In genomic region chr9:129584136-129584535, GRCh38 we compare ENCODE assay signal across 9 cellular contexts. TPM values are rescaled to one million over a fixed set of nuclear protein-coding genes. Genes with fewer than 3 reads are reported as not detected.
A peak's percentile ranks its signal among the peaks of the same experiment; 100 is the strongest.
DNase-seq lines count a peak whose midpoint lies in the region; ATAC-seq, FAIRE-seq and TF ChIP-seq lines count a peak whose summit lies in the region.
"Had no signal": no experiment of that assay in that cellular context is flagged by ENCODE, and none has a peak within 500 bp of the region (broad histone marks: within the 10 kb centered on the region; RNA-seq: fewer than 3 reads in every experiment).

No MANE protein-coding gene starts in this region.

- DNase-seq in SIG-M5 treated with dmso at 0.1 percent for 504 hours (lab: John Stamatoyannopoulos, UW; ENCODE audit: unreplicated experiment), result peak; percentile 78
- DNase-seq in SIG-M5 (lab: John Stamatoyannopoulos, UW), result no peak
- DNase-seq in KG1 (lab: John Stamatoyannopoulos, UW), result peak; percentile 59
- peak in 4 of 5 donors; percentile 34 to 79 (median 48) for DNase-seq in T-helper 1 cell
- DNase-seq in K562 (ENCODE audit: extremely low read depth in 1 of 4, low spot score in 3 of 4), result peak; percentile 90 to 92 (median 91)
- DNase-seq in iPS DF 6.9 (ENCODE audit: low read depth, low spot score), result peak; percentile 81
- peak; percentile 61 to 65 for DNase-seq in stimulated activated CD4-positive, alpha-beta T cell treated with anti-CD3 and anti-CD28 coated beads, Interleukin-2, amount 100 ng/mL, for 24 hours
- no peak for DNase-seq in NCI-H345 treated with DMSO at 0.1 percent for 48 hours (lab: John Stamatoyannopoulos, UW; ENCODE audit: unreplicated experiment)

- H3K36me3 ChIP-seq in K562 (ENCODE audit: control insufficient read depth, insufficient read depth, low read length) (no peaks in the 10 kb centered on the region), iPS DF 6.9 (ENCODE audit: control insufficient read depth, insufficient read depth, low read length) (no peaks in the 10 kb centered on the region)

- 0% methylated on average over 1 of the region's 1 CpG for WGBS in K562 (ENCODE audit: insufficient coverage, low coverage, missing lambda C conversion rate)
- WGBS in iPS DF 6.9 (ENCODE audit: insufficient coverage, insufficient read length), result no CpG with 5 or more reads among the region's 1 CpG

- TF ChIP-seq RAD21 in K562 (CRISPR knock-in tag; conservative IDR thresholded peaks at IDR 0.05 in 1 of 2, IDR thresholded peaks at IDR 0.05 in 1 of 2), result no peak

- H4K20me1 ChIP-seq in K562 (replicated peaks; ENCODE audit: control insufficient read depth, insufficient read depth, low read length), result no peaks in the 10 kb centered on the region

- H3K79me2 ChIP-seq in K562 (ENCODE audit: control insufficient read depth, insufficient read depth, low read length), result no peaks in the 10 kb centered on the region

- H3K9me1 ChIP-seq in K562 (ENCODE audit: control insufficient read depth, insufficient read depth, low read length), result no peaks in the 10 kb centered on the region

- H3K9ac ChIP-seq in K562 (ENCODE audit: insufficient read depth in 1 of 2, low read depth in 2 of 2, low read length in 2 of 2), result peak overlapping the region in 1 of 2 experiments; percentile 23; a peak in 1 of 4 replicates

- H3K27me3 ChIP-seq in K562 (ENCODE audit: control insufficient read depth in 2 of 2, insufficient read depth in 2 of 2, low read length in 2 of 2) (no peaks in the 10 kb centered on the region), iPS DF 6.9 (ENCODE audit: control insufficient read depth, insufficient read depth, low read length) (no peaks in the 10 kb centered on the region; the same call in 1 of the 2 replicates)

- no peak overlapping the region for H3K4me3 ChIP-seq in K562
- H3K4me3 ChIP-seq in iPS DF 6.9 (ENCODE audit: low read length), result no peak overlapping the region

- FAIRE-seq in K562 (lab: Jason Lieb, UNC), result peak; percentile 99

- intact Hi-C loops in K562 (cut with micrococcal nuclease), result no loop called here

- no TSS peak for BruUV-seq in K562 (replicated peaks; lab: Mats Ljungman, UMichigan)

- H3K4me2 ChIP-seq in K562 (ENCODE audit: insufficient read depth, low read length), result peak overlapping the region; percentile 9

- H2AFZ ChIP-seq in K562 (ENCODE audit: low read depth, low read length), result peak overlapping the region; percentile 59

- H3K4me1 ChIP-seq in K562 (replicated peaks in 1 of 2; ENCODE audit: control insufficient read depth in 2 of 2, insufficient read depth in 2 of 2, low read length in 2 of 2) (peaks cover 26 to 35% of the 10 kb centered on the region in 2 experiments), iPS DF 6.9 (ENCODE audit: control insufficient read depth, insufficient read depth, low read length) (no peaks in the 10 kb centered on the region; the same call in 1 of the 2 replicates)

- no peak for TF ChIP-seq EP300 in K562 (IDR thresholded peaks at IDR 0.05; ENCODE audit: low read length)

- POLR2A ChIA-PET in K562 (lab: Yijun Ruan, JAX), result interaction anchor here (0.8 to 2.8 kb wide), 7 partner anchors 9 to 76 kb away, joined by 3 to 13 read pairs (median 3); no protein-coding TSS in a partner anchor

- H3K27ac ChIP-seq in K562 (ENCODE audit: extremely low read depth, low read depth, low read length) (peak overlapping the region; percentile 51), iPS DF 6.9 (ENCODE audit: low read length) (no peak overlapping the region)

- CTCF ChIA-PET in K562 (lab: Yijun Ruan, JAX; ENCODE audit: low intra/inter-chr PET ratio), result no interaction called here

- no peak for TF ChIP-seq CTCF in K562 (IDR thresholded peaks at IDR 0.05 in 2 of 3, conservative IDR thresholded peaks at IDR 0.05 in 1 of 3; ENCODE audit: insufficient read depth in 2 of 3, low read depth in 1 of 3, low read length in 3 of 3)

- no peak for TF ChIP-seq POLR2A in K562 (conservative IDR thresholded peaks at IDR 0.05)

- ATAC-seq in K562, result peak; percentile 84

- H3K9me3 ChIP-seq in K562 (replicated peaks; ENCODE audit: control insufficient read depth, insufficient read depth, low read depth, low read length) (no peaks in the 10 kb centered on the region), iPS DF 6.9 (ENCODE audit: control insufficient read depth, insufficient read depth, low read length) (no peaks in the 10 kb centered on the region)

- in situ Hi-C loops in K562 (cut with MboI), result no loop called here

TF ChIP-seq in K562, 482 proteins besides CTCF, POLR2A, EP300 and RAD21 (continues in another document):
- TF ChIP-seq ID3 (CRISPR knock-in tag; IDR thresholded peaks at IDR 0.05) (no peak), ID3 (tag; IDR thresholded peaks at IDR 0.05) (peak; percentile 29; the same call in 1 of the 2 replicates), FUS (optimal IDR thresholded peaks at IDR 0.05; ENCODE audit: low read depth, low read length) (no peak), USF2 (CRISPR knock-in tag; IDR thresholded peaks at IDR 0.05) (peak; percentile 96), SIX5 (IDR thresholded peaks at IDR 0.05; ENCODE audit: borderline replicate concordance in 1 of 2, insufficient read depth in 1 of 2, low read depth in 1 of 2, low read length in 2 of 2) (peak; percentile 87 to 95)

RNA-seq across cellular contexts. Expression of gene C9orf50, which starts 36.8 kb away (rescaled TPM):
- not detected in 2 replicates for total RNA-seq in K562 (2011; cell fraction: chromatin; rRNA removed; ENCODE audit: low replicate concordance)
- total RNA-seq in K562 (2011; cell fraction: nucleolus; rRNA removed), result not detected in 2 replicates
- not detected in 2 replicates for total RNA-seq in K562 (2011; cell fraction: nucleoplasm; rRNA removed)
- total RNA-seq in K562 (2014; rRNA removed), result 0.12 TPM in 1 of 2 replicates, not detected in the other
- total RNA-seq in K562 (2014; rRNA removed; fragmentation: Illumina TruSeq; extraction: Trizol), result not detected in 2 replicates
- not detected in 2 replicates for total RNA-seq in K562 (2015; rRNA removed; fragmentation: Illumina TruSeq; extraction: Trizol)
- total RNA-seq in K562 (2021), result not detected in 2 replicates
- polyA plus RNA-seq in K562 (2011; rRNA removed), result not detected in 2 replicates
- not detected in 2 replicates for polyA plus RNA-seq in K562 (2011; cell fraction: cytosol; rRNA removed)
- polyA plus RNA-seq in K562 (2011; cell fraction: nucleus; rRNA removed), result not detected in 2 replicates
- not detected in 2 replicates for polyA plus RNA-seq in K562 (2012)
- polyA plus RNA-seq in K562 (2014; fragmentation: Illumina TruSeq; extraction: Trizol), result not detected in 2 replicates
- not detected for polyA plus RNA-seq in K562 (2014; fragmentation: Nextera tagmentation; extraction: Ambion mirVana)
- polyA plus RNA-seq in K562 (2014; rRNA removed), result not detected in 2 replicates
- polyA minus RNA-seq in K562 (2011; rRNA and poly(A)+ RNA removed), result not detected in 2 replicates
- polyA minus RNA-seq in K562 (2011; cell fraction: cytosol; rRNA and poly(A)+ RNA removed), result not detected in 2 replicates
- not detected in 2 replicates for polyA minus RNA-seq in K562 (2011; cell fraction: nucleus; rRNA and poly(A)+ RNA removed)
- total RNA-seq: kidney epithelial cell had no signal

RNA-seq across cellular contexts. Expression of gene NTMT1, which starts 41.8 kb away (rescaled TPM):
- total RNA-seq in K562 (2011; cell fraction: chromatin; rRNA removed; ENCODE audit: low replicate concordance), result 28.6 and 94.1 TPM in 2 replicates
- 70.3 and 71.4 TPM in 2 replicates for total RNA-seq in K562 (2011; cell fraction: nucleolus; rRNA removed)
- total RNA-seq in K562 (2011; cell fraction: nucleoplasm; rRNA removed), result 51.0 and 57.9 TPM in 2 replicates
- total RNA-seq in K562 (2014; rRNA removed) (116 and 120 TPM in 2 replicates), K562 (2014; rRNA removed; fragmentation: Illumina TruSeq; extraction: Trizol) (49.6 and 59.2 TPM in 2 replicates), K562 (2015; rRNA removed; fragmentation: Illumina TruSeq; extraction: Trizol) (74.3 and 78.1 TPM in 2 replicates), K562 (2021) (108 and 110 TPM in 2 replicates)
- polyA plus RNA-seq in K562 (2011; rRNA removed) (74.7 and 79.2 TPM in 2 replicates), K562 (2014; fragmentation: Illumina TruSeq; extraction: Trizol) (80.6 and 113 TPM in 2 replicates), K562 (2014; fragmentation: Nextera tagmentation; extraction: Ambion mirVana) (10 to 100 TPM; 42.1 to 67.0 TPM), K562 (2014; rRNA removed) (111 and 121 TPM in 2 replicates)
- polyA plus RNA-seq in K562 (2011; cell fraction: cytosol; rRNA removed), result 89.1 and 124 TPM in 2 replicates
- polyA plus RNA-seq in K562 (2011; cell fraction: nucleus; rRNA removed), result 42.9 and 47.3 TPM in 2 replicates
- polyA plus RNA-seq in K562 (2012), result 42.1 and 72.6 TPM in 2 replicates
- 34.5 and 60.2 TPM in 2 replicates for polyA minus RNA-seq in K562 (2011; rRNA and poly(A)+ RNA removed)
- polyA minus RNA-seq in K562 (2011; cell fraction: cytosol; rRNA and poly(A)+ RNA removed), result 23.4 and 42.2 TPM in 2 replicates
- 14.7 and 15.7 TPM in 2 replicates for polyA minus RNA-seq in K562 (2011; cell fraction: nucleus; rRNA and poly(A)+ RNA removed)

RNA-seq across cellular contexts. Expression of gene ASB6, which starts 57.8 kb away (rescaled TPM):
- 8.0 and 24.6 TPM in 2 replicates for total RNA-seq in K562 (2011; cell fraction: chromatin; rRNA removed; ENCODE audit: low replicate concordance)
- 20.2 and 20.4 TPM in 2 replicates for total RNA-seq in K562 (2011; cell fraction: nucleolus; rRNA removed)
- total RNA-seq in K562 (2011; cell fraction: nucleoplasm; rRNA removed), result 10.2 and 12.6 TPM in 2 replicates
- total RNA-seq in K562 (2014; rRNA removed) (12.4 and 15.8 TPM in 2 replicates), K562 (2014; rRNA removed; fragmentation: Illumina TruSeq; extraction: Trizol) (4.1 and 4.9 TPM in 2 replicates), K562 (2015; rRNA removed; fragmentation: Illumina TruSeq; extraction: Trizol) (8.6 TPM in 2 replicates), K562 (2021) (17.1 and 17.3 TPM in 2 replicates)
- polyA plus RNA-seq in K562 (2011; rRNA removed) (11.3 and 13.1 TPM in 2 replicates), K562 (2014; fragmentation: Illumina TruSeq; extraction: Trizol) (12.8 and 13.1 TPM in 2 replicates), K562 (2014; fragmentation: Nextera tagmentation; extraction: Ambion mirVana) (1 to 10 TPM in 1 of 2 experiments, under 1 TPM in 1; 0.92 to 1.1 TPM), K562 (2014; rRNA removed) (17.8 and 19.5 TPM in 2 replicates)
- 10.5 and 18.2 TPM in 2 replicates for polyA plus RNA-seq in K562 (2011; cell fraction: cytosol; rRNA removed)
- 26.0 and 42.0 TPM in 2 replicates for polyA plus RNA-seq in K562 (2011; cell fraction: nucleus; rRNA removed)
- polyA plus RNA-seq in K562 (2012), result 11.4 and 12.4 TPM in 2 replicates
- polyA minus RNA-seq in K562 (2011; rRNA and poly(A)+ RNA removed), result 3.6 and 4.9 TPM in 2 replicates
- 5.0 and 6.1 TPM in 2 replicates for polyA minus RNA-seq in K562 (2011; cell fraction: cytosol; rRNA and poly(A)+ RNA removed)
- 7.3 and 9.0 TPM in 2 replicates for polyA minus RNA-seq in K562 (2011; cell fraction: nucleus; rRNA and poly(A)+ RNA removed)

Comparison
In these comparisons a context has a peak if more than half of its experiments do, and no peak if none do; other contexts are left out.
1. DNase-seq: peak in SIG-M5 treated with dmso at 0.1 percent for 504 hours (single experiment), KG1 (single experiment), T-helper 1 cell (4 of 5), K562 (4 of 4), iPS DF 6.9 (single experiment) and stimulated activated CD4-positive, alpha-beta T cell treated with anti-CD3 and anti-CD28 coated beads, Interleukin-2, amount 100 ng/mL, for 24 hours (2 of 2); none in SIG-M5 (single experiment) and NCI-H345 treated with DMSO at 0.1 percent for 48 hours (single experiment).